ENCODE assay signal across 8 cellular contexts in the genomic region with DNA sequence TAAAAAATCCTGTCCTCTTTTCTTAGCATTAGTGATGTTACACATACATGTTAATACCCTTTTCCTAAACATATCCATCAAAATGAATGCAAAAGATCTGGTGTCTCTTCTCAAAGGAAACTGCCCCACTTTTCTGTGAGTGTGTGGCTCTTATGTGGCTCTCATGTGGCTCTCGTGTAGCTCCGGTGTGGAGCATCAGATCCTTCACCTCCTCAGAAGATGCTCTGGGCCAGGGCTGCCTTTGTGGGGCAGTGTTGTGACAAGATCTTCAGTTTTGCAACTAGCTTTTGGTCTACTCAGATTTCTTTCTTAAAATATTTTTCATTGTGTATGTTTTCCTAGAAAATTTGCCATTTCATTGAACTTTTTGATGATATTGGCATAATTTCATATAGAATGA. TPM values are rescaled to one million over a fixed set of nuclear protein-coding genes. Genes with fewer than 3 reads are reported as not detected.
A peak's percentile ranks its signal among the peaks of the same experiment; 100 is the strongest.
DNase-seq lines count a peak whose midpoint lies in the region; ATAC-seq and TF ChIP-seq lines count a peak whose summit lies in the region.

No MANE protein-coding gene starts in this region.

- no peak overlapping the region for H3K4me3 Mint-ChIP-seq in nephron
- H3K4me3 Mint-ChIP-seq in T-helper 2 cell treated with Interferon-gamma antibody and Interleukin-4, amounts not matched to agents 5 μg/mL and 100 μg/mL, for 36 hours, result no peak overlapping the region

- peaks cover 6% of the 10 kb centered on the region for H3K36me3 Mint-ChIP-seq in nephron (ENCODE audit: low read depth)
- no peaks in the 10 kb centered on the region for H3K36me3 Mint-ChIP-seq in T-helper 2 cell treated with Interferon-gamma antibody and Interleukin-4, amounts not matched to agents 5 μg/mL and 100 μg/mL, for 36 hours (ENCODE audit: low read depth)

- H3K9me3 Mint-ChIP-seq in nephron, result peaks cover 7% of the 10 kb centered on the region
- H3K9me3 Mint-ChIP-seq in T-helper 2 cell treated with Interferon-gamma antibody and Interleukin-4, amounts not matched to agents 5 μg/mL and 100 μg/mL, for 36 hours, result no peaks in the 10 kb centered on the region

- H3K27me3 Mint-ChIP-seq in nephron (ENCODE audit: low read depth), result no peaks in the 10 kb centered on the region
- H3K27me3 Mint-ChIP-seq in T-helper 2 cell treated with Interferon-gamma antibody and Interleukin-4, amounts not matched to agents 5 μg/mL and 100 μg/mL, for 36 hours (ENCODE audit: low read depth), result peaks cover 33% of the 10 kb centered on the region

- TF ChIP-seq CTCF in nephron (IDR thresholded peaks at IDR 0.05; ENCODE audit: unreplicated experiment in 3 of 3), result peak in 1 of 3 experiments; percentile 28

- H3K4me1 Mint-ChIP-seq in nephron, result peaks cover 32% of the 10 kb centered on the region
- no peaks in the 10 kb centered on the region for H3K4me1 Mint-ChIP-seq in T-helper 2 cell treated with Interferon-gamma antibody and Interleukin-4, amounts not matched to agents 5 μg/mL and 100 μg/mL, for 36 hours (ENCODE audit: low read depth)

- DNase-seq in GM04503 (ENCODE audit: low read depth) (peak; percentile 17), NCI-H460 (ENCODE audit: extremely low read depth, low read depth) (peak; percentile 7), cerebellar cortex (ENCODE audit: low spot score) (peak; percentile 70), 8988T (no peak)
- no peak for DNase-seq in T-helper 2 cell treated with Interferon-gamma antibody and Interleukin-4, amounts not matched to agents 5 μg/mL and 100 μg/mL, for 36 hours (ENCODE audit: low spot score)

- H3K27ac Mint-ChIP-seq in nephron, result peak overlapping the region in 2 of 3 experiments; percentile 12 to 38
- H3K27ac Mint-ChIP-seq in T-helper 2 cell treated with Interferon-gamma antibody and Interleukin-4, amounts not matched to agents 5 μg/mL and 100 μg/mL, for 36 hours, result no peak overlapping the region

- ATAC-seq in GM21619 (IDR thresholded peaks at IDR 0.05; ENCODE audit: unreplicated experiment) (no peak), GM19023 (IDR thresholded peaks at IDR 0.05; ENCODE audit: unreplicated experiment) (no peak)

RNA-seq across cellular contexts. Expression of a gene that starts 19.3 kb away (rescaled TPM):
- 2.9 and 5.6 TPM in 2 replicates for total RNA-seq in NCI-H460 (2014; rRNA removed; shearing (Covaris generic))
- 21.7 and 42.8 TPM in 2 replicates for polyA plus RNA-seq in NCI-H460 (2014; cell fraction: nucleus; rRNA removed)

Comparison
In these comparisons a context has a peak if more than half of its experiments do, and no peak if none do; other contexts are left out.
1. DNase-seq: peak in GM04503 (single experiment), NCI-H460 (single experiment) and cerebellar cortex (single experiment); none in 8988T (single experiment) and T-helper 2 cell treated with Interferon-gamma antibody and Interleukin-4, amounts not matched to agents 5 μg/mL and 100 μg/mL, for 36 hours (single experiment).